9 cellular contexts compared by ENCODE assay signal in the genomic region with DNA sequence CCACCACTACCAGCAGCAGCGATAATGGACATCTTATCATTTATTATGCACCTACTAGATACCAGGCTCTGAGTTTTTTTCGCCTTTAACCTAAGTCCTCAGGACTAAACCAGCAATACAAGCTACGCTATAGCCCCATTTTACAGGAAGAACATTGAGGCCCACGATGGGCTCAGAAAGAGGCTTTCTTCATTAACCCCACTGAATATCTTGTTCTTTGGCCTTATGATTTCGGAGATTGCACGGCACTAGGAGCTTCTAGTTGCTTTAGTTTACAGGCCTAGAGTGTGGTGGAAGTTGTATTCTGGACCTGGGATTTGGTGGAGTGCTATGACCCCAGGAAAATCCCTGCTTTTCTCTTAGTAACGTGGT. TPM values are rescaled to one million over a fixed set of nuclear protein-coding genes. Genes with fewer than 3 reads are reported as not detected.
DNase-seq lines count a peak whose midpoint lies in the region; ATAC-seq and TF ChIP-seq lines count a peak whose summit lies in the region.
"Had no signal": no experiment of that assay in that cellular context is flagged by ENCODE, and none has a peak within 500 bp of the region (broad histone marks: within the 10 kb centered on the region; RNA-seq: fewer than 3 reads in every experiment).

No MANE protein-coding gene starts in this region.

- no peaks in the 10 kb centered on the region; the same call in 1 of the 2 replicates for H3K27me3 ChIP-seq in DOHH2 (ENCODE audit: control insufficient read depth, low read length)
- H3K27me3 ChIP-seq in psoas muscle (ENCODE audit: insufficient read depth in 3 of 3, low read length in 2 of 3) = no peaks in the 10 kb centered on the region

- H3K4me2 ChIP-seq in DOHH2 (ENCODE audit: low read length) = peak overlapping the region; percentile 65

- ATAC-seq in psoas muscle (no peak), HG03565 (IDR thresholded peaks at IDR 0.05; ENCODE audit: unreplicated experiment) (no peak), GM21526 (IDR thresholded peaks at IDR 0.05; ENCODE audit: low FRiP score, unreplicated experiment) (no peak)

- peak overlapping the region; percentile 96 for H3K4me3 ChIP-seq in DOHH2 (ENCODE audit: low read length)
- H3K4me3 ChIP-seq in SK-N-MC = peak overlapping the region; percentile 96
- peak overlapping the region; percentile 96 for H3K4me3 ChIP-seq in psoas muscle

- DNase-seq in SK-N-MC (ENCODE audit: low read depth, low spot score) = no peak
- DNase-seq in fibroblast of peridontal ligament (ENCODE audit: extremely low read depth) = peak; percentile 15
- no peak for DNase-seq in psoas muscle
- no peak for DNase-seq in germinal center (ENCODE audit: low spot score)
- no peak for DNase-seq in stimulated activated CD4-positive, alpha-beta T cell treated with anti-CD3 and anti-CD28 coated beads, Interleukin-2, amount 100 ng/mL, for 48 hours
- DNase-seq: NCI-H187 treated with DMSO at 0.1 percent for 48 hours had no signal

- 69 to 70% (median 69%) methylated on average over 7 of the region's 7 CpGs for WGBS in psoas muscle, 3 donors

- peaks cover 56% of the 10 kb centered on the region for H3K79me2 ChIP-seq in DOHH2 (ENCODE audit: control insufficient read depth, low read length)

- H3K36me3 ChIP-seq in DOHH2 (ENCODE audit: control insufficient read depth, low read length) (0 out of 2 replicates have a peak, but pooled peaks cover 3% of the 10 kb centered on the region), SK-N-MC (ENCODE audit: insufficient read depth, low read length) (no peaks in the 10 kb centered on the region; the same call in 1 of the 2 replicates), psoas muscle (ENCODE audit: insufficient read depth in 1 of 2, low read depth in 1 of 2) (no peaks in the 10 kb centered on the region)

- H3K9me3 ChIP-seq in DOHH2 (ENCODE audit: control insufficient read depth, insufficient read depth, low read length) (no peaks in the 10 kb centered on the region), SK-N-MC (ENCODE audit: low read depth, low read length) (no peaks in the 10 kb centered on the region), psoas muscle (no peaks in the 10 kb centered on the region)

- H4K20me1 ChIP-seq in DOHH2 (ENCODE audit: control insufficient read depth, insufficient read depth, low read depth, low read length) = peaks cover 9% of the 10 kb centered on the region

- intact Hi-C loops in psoas muscle (cut with DNase I) = loop anchor here in 1 of 2 donors (5.0 to 10.0 kb wide), 2 partner anchors 67 to 234 kb away; partner anchors contain the start of gene MED18

- no peak for TF ChIP-seq CTCF in DOHH2 (IDR thresholded peaks at IDR 0.05; ENCODE audit: low read depth, low read length, poor library complexity, severe bottlenecking)
- TF ChIP-seq CTCF in psoas muscle (IDR thresholded peaks at IDR 0.05) = no peak

- H3K4me1 ChIP-seq in DOHH2 (ENCODE audit: control insufficient read depth, low read length) (peaks cover 19% of the 10 kb centered on the region), psoas muscle (peaks cover 36% of the 10 kb centered on the region)

- H3K9me2 ChIP-seq in DOHH2 (replicated peaks; ENCODE audit: control insufficient read depth, low read length) = no peaks in the 10 kb centered on the region

- H3K9ac ChIP-seq in SK-N-MC (ENCODE audit: insufficient read length) = peak overlapping the region; percentile 96

- H3K27ac ChIP-seq in DOHH2 (ENCODE audit: low read depth, low read length) (no peak overlapping the region), SK-N-MC (no peak overlapping the region), psoas muscle (no peak overlapping the region)

- H3F3A ChIP-seq in DOHH2 (ENCODE audit: control insufficient read depth, insufficient read depth) = 0 out of 2 replicates have a peak, but pooled peaks cover 3% of the 10 kb centered on the region

RNA-seq across cellular contexts. Expression of gene SESN2, which starts 1.5 kb away (rescaled TPM):
- 10 to 100 TPM in 3 of 4 donors, 1 to 10 TPM in 1; 8.1 to 25.5 (median 12.2) TPM for total RNA-seq in psoas muscle
- polyA plus RNA-seq in psoas muscle = 10 to 100 TPM in 2 of 3 donors, 1 to 10 TPM in 1; 9.1 to 34.9 (median 12.4) TPM

RNA-seq across cellular contexts. Expression of gene ATP5IF1, which starts 24.9 kb away (rescaled TPM):
- total RNA-seq in psoas muscle = 100 to 1,000 TPM; 124 to 295 (median 217) TPM
- 100 to 1,000 TPM; 125 to 332 (median 293) TPM for polyA plus RNA-seq in psoas muscle

RNA-seq across cellular contexts. Expression of gene DNAJC8, which starts 28.0 kb away (rescaled TPM):
- 10 to 100 TPM; 46.6 to 64.0 (median 53.5) TPM for total RNA-seq in psoas muscle
- 100 to 1,000 TPM in 1 of 3 donors, 10 to 100 TPM in 2; 67.8 to 116 (median 85.5) TPM for polyA plus RNA-seq in psoas muscle
